Comparison of ENCODE assay signal across 10 cellular contexts in the genomic region with DNA sequence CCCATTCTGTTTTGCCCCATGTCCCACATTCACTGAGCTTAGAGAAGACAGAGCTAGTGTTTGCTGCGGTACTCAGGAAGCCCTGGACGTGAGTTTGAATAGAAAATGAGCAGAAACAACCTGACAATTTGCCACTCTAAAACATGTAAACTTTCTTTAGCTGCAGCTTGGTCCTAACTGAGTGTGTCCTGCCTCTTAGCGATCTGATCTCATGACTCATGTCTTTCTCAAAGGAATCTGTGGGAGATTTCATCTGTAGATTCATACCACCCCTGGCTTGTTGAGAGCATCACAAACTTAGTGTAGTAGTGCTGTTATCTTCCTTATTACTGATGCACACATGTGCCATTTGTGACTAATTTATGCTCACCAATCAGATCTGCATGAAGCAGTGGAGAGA.
A peak's percentile ranks its signal among the peaks of the same experiment; 100 is the strongest.
DNase-seq lines count a peak whose midpoint lies in the region; ATAC-seq, FAIRE-seq and TF ChIP-seq lines count a peak whose summit lies in the region.
"Had no signal": no experiment of that assay in that cellular context is flagged by ENCODE, and none has a peak within 500 bp of the region (broad histone marks: within the 10 kb centered on the region; RNA-seq: fewer than 3 reads in every experiment).

No MANE protein-coding gene starts in this region.

- no peaks in the 10 kb centered on the region for H3K9me3 ChIP-seq in adrenal gland (replicated peaks in 1 of 3)

- H3K36me3 ChIP-seq in bronchial epithelial cell (ENCODE audit: control insufficient read depth, insufficient read depth, low read length) (no peaks in the 10 kb centered on the region), adrenal gland (replicated peaks in 1 of 2) (no peaks in the 10 kb centered on the region)

- H3K27ac ChIP-seq in substantia nigra (ENCODE audit: low read depth, low read length, poor library complexity, severe bottlenecking) (no peak overlapping the region), adrenal gland (no peak overlapping the region)

- intact Hi-C loops in adrenal gland (cut with DNase I) = no loop called here

- peak; percentile 89 for DNase-seq in ELR (ENCODE audit: low read depth)
- peak; percentile 84 for DNase-seq in M059J (ENCODE audit: low read depth)
- peak; percentile 84 for DNase-seq in bronchial epithelial cell (ENCODE audit: low read depth)
- no peak for DNase-seq in omental fat pad (ENCODE audit: low spot score)
- no peak for DNase-seq in substantia nigra (lab: John Stamatoyannopoulos, UW)
- DNase-seq in adrenal gland = no peak
- DNase-seq in KG1 (lab: John Stamatoyannopoulos, UW) = no peak
- DNase-seq: GF-D8, NCI-H345 had no signal

- peaks cover 21 to 47% of the 10 kb centered on the region in 2 donors for H3K4me1 ChIP-seq in adrenal gland (replicated peaks in 1 of 2)

- H3K27me3 ChIP-seq in bronchial epithelial cell (ENCODE audit: control insufficient read depth, insufficient read depth, low read length) (no peaks in the 10 kb centered on the region), adrenal gland (no peaks in the 10 kb centered on the region)

- no peak for TF ChIP-seq POLR2A in adrenal gland (IDR thresholded peaks at IDR 0.05)

- no peak for FAIRE-seq in bronchial epithelial cell (lab: Jason Lieb, UNC)

- ATAC-seq in omental fat pad (ENCODE audit: low FRiP score) (peak; percentile 67), HG03571 (IDR thresholded peaks at IDR 0.05; ENCODE audit: unreplicated experiment) (no peak)

- WGBS in adrenal gland, 4 donors = 57 to 75% (median 68%) methylated on average over 3 of the region's 3 CpGs

- no peak overlapping the region for H3K4me3 ChIP-seq in bronchial epithelial cell (ENCODE audit: low read depth, low read length)
- H3K4me3 ChIP-seq in adrenal gland = no peak overlapping the region

- TF ChIP-seq CTCF in bronchial epithelial cell (IDR thresholded peaks at IDR 0.05; ENCODE audit: insufficient read depth, low read length, severe bottlenecking) = no peak
- no peak for TF ChIP-seq CTCF in omental fat pad (IDR thresholded peaks at IDR 0.05)
- TF ChIP-seq CTCF in adrenal gland (IDR thresholded peaks at IDR 0.05) = no peak

Comparison
In these comparisons a context has a peak if more than half of its experiments do, and no peak if none do; other contexts are left out.
1. DNase-seq: peak in ELR (single experiment), M059J (single experiment) and bronchial epithelial cell (single experiment); none in omental fat pad (single experiment), substantia nigra (0 of 49), adrenal gland (0 of 7) and KG1 (single experiment).